8 cellular contexts compared by ENCODE assay signal in the genomic region with DNA sequence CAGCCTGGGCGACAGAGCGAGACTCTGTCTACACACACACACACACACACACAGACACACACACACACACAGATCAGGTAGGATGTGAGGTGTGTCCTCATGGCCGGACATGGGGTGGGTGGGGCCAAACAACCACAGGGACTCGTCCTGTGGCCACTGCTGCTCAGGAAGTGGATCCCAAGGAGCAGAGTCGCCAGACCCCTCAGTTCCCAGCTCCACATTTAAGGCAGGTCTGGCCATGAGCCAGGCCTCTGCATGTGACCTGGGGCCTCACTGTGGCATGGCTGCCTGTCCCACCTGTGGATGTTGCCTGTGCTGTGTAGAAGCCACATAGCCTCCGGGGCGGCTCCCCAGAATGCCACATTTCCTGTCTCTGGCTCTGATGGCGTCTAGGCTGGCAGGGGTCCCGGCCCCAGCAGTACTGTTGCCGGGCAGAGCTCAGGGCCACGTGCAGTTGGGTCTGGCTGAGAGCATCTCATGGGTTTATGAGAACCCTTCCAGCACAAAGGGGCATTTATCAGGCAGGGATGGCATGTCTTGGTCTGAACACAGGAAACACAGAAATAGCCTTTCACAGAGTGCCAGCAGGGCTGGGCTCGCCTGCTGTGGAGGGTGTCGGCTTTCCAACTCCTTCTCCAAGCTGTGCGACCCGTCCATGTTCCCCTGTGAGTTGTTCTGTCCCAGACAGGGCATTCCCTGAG. TPM values are rescaled to one million over a fixed set of nuclear protein-coding genes. Genes with fewer than 3 reads are reported as not detected.
A peak's percentile ranks its signal among the peaks of the same experiment; 100 is the strongest.
DNase-seq lines count a peak whose midpoint lies in the region; ATAC-seq and TF ChIP-seq lines count a peak whose summit lies in the region.

No MANE protein-coding gene starts in this region.

- no peak overlapping the region for H3K27ac ChIP-seq in testis

- DNase-seq in stimulated activated CD4-positive, alpha-beta T cell treated with anti-CD3 and anti-CD28 coated beads, Interleukin-4, amount 100 ng/mL, for 1 hour = peak; percentile 35
- no peak for DNase-seq in stimulated activated CD4-positive, alpha-beta T cell treated with anti-CD3 and anti-CD28 coated beads, Interleukin-12 subunit alpha, Interleukin-12 subunit beta, amount 100 ng/mL, for 4 hours
- peak; percentile 33 to 52 for DNase-seq in activated T-helper 1 cell treated with anti-CD3 and anti-CD28 coated beads, Interleukin-2, amount 50 U/mL, for 16 hours (ENCODE audit: low read depth in 1 of 2, low spot score in 1 of 2)
- DNase-seq in left ventricle myocardium superior (no peak), testis (no peak), retina (no peak)
- DNase-seq in stimulated activated naive CD8-positive, alpha-beta T cell treated with anti-CD3 and anti-CD28 coated beads, Interleukin-15, amount 100 ng/mL, for 72 hours = peak in 1 of 2 donors; percentile 55

- ATAC-seq in left ventricle myocardium superior (peak; percentile 81), HG03378 (IDR thresholded peaks at IDR 0.05; ENCODE audit: unreplicated experiment) (no peak)
- peak; percentile 79 for ATAC-seq in stimulated activated naive CD8-positive, alpha-beta T cell treated with anti-CD3 and anti-CD28 coated beads, Interleukin-15, amount 100 ng/mL, for 72 hours

- H3K4me1 ChIP-seq in testis = peaks cover 4% of the 10 kb centered on the region

- peaks cover 79% of the 10 kb centered on the region for H3K4me1 Mint-ChIP-seq in stimulated activated naive CD8-positive, alpha-beta T cell treated with anti-CD3 and anti-CD28 coated beads, Interleukin-15, amount 100 ng/mL, for 72 hours

- no peaks in the 10 kb centered on the region for H3K27me3 Mint-ChIP-seq in stimulated activated naive CD8-positive, alpha-beta T cell treated with anti-CD3 and anti-CD28 coated beads, Interleukin-15, amount 100 ng/mL, for 72 hours

- no peaks in the 10 kb centered on the region for H3K9me3 ChIP-seq in testis

- no peaks in the 10 kb centered on the region for H3K27me3 ChIP-seq in testis

- TF ChIP-seq CTCF in testis (IDR thresholded peaks at IDR 0.05) = no peak

- peaks cover 20 to 26% of the 10 kb centered on the region in 2 donors for H3K9me3 Mint-ChIP-seq in stimulated activated naive CD8-positive, alpha-beta T cell treated with anti-CD3 and anti-CD28 coated beads, Interleukin-15, amount 100 ng/mL, for 72 hours

- H3K27ac Mint-ChIP-seq in stimulated activated naive CD8-positive, alpha-beta T cell treated with anti-CD3 and anti-CD28 coated beads, Interleukin-15, amount 100 ng/mL, for 72 hours = peak overlapping the region; percentile 80 to 90

- WGBS in testis, 2 donors = 51 to 64% methylated on average over 4 to 14 of the region's 15 CpGs

- no peak for TF ChIP-seq POLR2A in testis (IDR thresholded peaks at IDR 0.05)

- no peaks in the 10 kb centered on the region for H3K36me3 ChIP-seq in testis (ENCODE audit: low read depth, missing control alignments)

- peak overlapping the region; percentile 32 to 67 for H3K4me3 Mint-ChIP-seq in stimulated activated naive CD8-positive, alpha-beta T cell treated with anti-CD3 and anti-CD28 coated beads, Interleukin-15, amount 100 ng/mL, for 72 hours

- intact Hi-C loops in left ventricle myocardium superior (cut with micrococcal nuclease) (no loop called here), testis (cut with DNase I; ENCODE audit: low total_unique reads) (no loop called here)

- H3K4me3 ChIP-seq in testis = no peak overlapping the region

RNA-seq across cellular contexts. Expression of a gene that starts 9.9 kb away (rescaled TPM):
- total RNA-seq in left ventricle myocardium superior (46.8 TPM), testis (100 to 1,000 TPM; 148 to 152 TPM)
- 99.3 TPM for polyA plus RNA-seq in testis (ENCODE audit: insufficient read depth, low read depth, low replicate concordance)

RNA-seq across cellular contexts. Expression of a gene that starts 40.0 kb away (rescaled TPM):
- 250 TPM for total RNA-seq in left ventricle myocardium superior
- 10 to 100 TPM; 50.5 to 91.1 TPM for total RNA-seq in testis
- 29.0 TPM for polyA plus RNA-seq in testis (ENCODE audit: insufficient read depth, low read depth, low replicate concordance)

RNA-seq across cellular contexts. Expression of a gene that starts 48.0 kb away (rescaled TPM):
- total RNA-seq in left ventricle myocardium superior = 22.4 TPM
- 100 to 1,000 TPM; 138 to 147 TPM for total RNA-seq in testis
- polyA plus RNA-seq in testis (ENCODE audit: insufficient read depth, low read depth, low replicate concordance) = 99.4 TPM

Comparison
In these comparisons a context has a peak if more than half of its experiments do, and no peak if none do; other contexts are left out.
1. DNase-seq: peak in stimulated activated CD4-positive, alpha-beta T cell treated with anti-CD3 and anti-CD28 coated beads, Interleukin-4, amount 100 ng/mL, for 1 hour (single experiment) and activated T-helper 1 cell treated with anti-CD3 and anti-CD28 coated beads, Interleukin-2, amount 50 U/mL, for 16 hours (2 of 2); none in stimulated activated CD4-positive, alpha-beta T cell treated with anti-CD3 and anti-CD28 coated beads, Interleukin-12 subunit alpha, Interleukin-12 subunit beta, amount 100 ng/mL, for 4 hours (single experiment), left ventricle myocardium superior (single experiment), testis (single experiment) and retina (single experiment).